Comparison of ENCODE assay signal across 9 cellular contexts in the genomic region with DNA sequence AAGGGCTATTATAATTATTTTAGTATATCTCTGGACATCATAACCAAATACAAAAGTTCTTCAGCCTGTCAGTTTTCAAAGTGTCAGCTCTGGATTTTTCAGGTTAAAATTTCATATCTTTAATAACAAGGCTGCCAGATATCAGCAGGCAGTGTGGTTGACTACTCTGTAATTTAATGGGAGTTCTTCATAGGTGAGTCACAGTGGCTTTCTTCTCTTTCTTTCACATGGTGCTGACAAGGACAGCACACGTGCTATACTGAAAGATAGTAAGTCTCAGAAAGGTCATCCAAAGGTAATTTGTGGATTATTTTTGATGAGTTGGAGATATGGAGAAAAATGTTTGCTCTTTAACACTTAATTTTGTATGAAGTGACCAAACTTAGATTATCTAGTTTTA. TPM values are rescaled to one million over a fixed set of nuclear protein-coding genes. Genes with fewer than 3 reads are reported as not detected.
DNase-seq lines count a peak whose midpoint lies in the region; ATAC-seq and TF ChIP-seq lines count a peak whose summit lies in the region.
"Had no signal": no experiment of that assay in that cellular context is flagged by ENCODE, and none has a peak within 500 bp of the region (broad histone marks: within the 10 kb centered on the region; RNA-seq: fewer than 3 reads in every experiment).

No MANE protein-coding gene starts in this region.

- no peaks in the 10 kb centered on the region for H3K9me3 Mint-ChIP-seq in endothelial cell (ENCODE audit: unreplicated experiment)
- H3K9me3 Mint-ChIP-seq: activated CD4-positive, alpha-beta T cell treated with anti-CD3 and anti-CD28 coated beads, Interleukin-2, amount 10 ng/mL, durations not matched to agents 7 days and 5 days had no signal

- H3K4me1 Mint-ChIP-seq in endothelial cell (ENCODE audit: unreplicated experiment) = peaks cover 29% of the 10 kb centered on the region
- H3K4me1 Mint-ChIP-seq: activated CD4-positive, alpha-beta T cell treated with anti-CD3 and anti-CD28 coated beads, Interleukin-2, amount 10 ng/mL, durations not matched to agents 7 days and 5 days had no signal

- H3K4me3 Mint-ChIP-seq in endothelial cell (ENCODE audit: unreplicated experiment) = no peak overlapping the region
- H3K4me3 Mint-ChIP-seq: activated CD4-positive, alpha-beta T cell treated with anti-CD3 and anti-CD28 coated beads, Interleukin-2, amount 10 ng/mL, durations not matched to agents 7 days and 5 days had no signal

- TF ChIP-seq CTCF in GM13976 (IDR thresholded peaks at IDR 0.05; ENCODE audit: borderline replicate concordance, control extremely low read depth, extremely low read depth, insufficient read depth, missing control alignments) (no peak), endothelial cell (IDR thresholded peaks at IDR 0.05; ENCODE audit: unreplicated experiment) (no peak)

- peaks cover 6% of the 10 kb centered on the region for H3K27me3 Mint-ChIP-seq in endothelial cell (ENCODE audit: unreplicated experiment)
- H3K27me3 Mint-ChIP-seq: activated CD4-positive, alpha-beta T cell treated with anti-CD3 and anti-CD28 coated beads, Interleukin-2, amount 10 ng/mL, durations not matched to agents 7 days and 5 days had no signal

- DNase-seq in ELR (ENCODE audit: low read depth) (peak; percentile 87), kidney tubule cell (ENCODE audit: low spot score) (peak; percentile 81), GM13976 (ENCODE audit: low spot score) (no peak), middle frontal gyrus (ENCODE audit: extremely low spot score, low spot score) (no peak), endothelial cell (ENCODE audit: low spot score) (no peak)
- DNase-seq: activated CD4-positive, alpha-beta T cell treated with anti-CD3 and anti-CD28 coated beads, Interleukin-2, amount 10 ng/mL, durations not matched to agents 7 days and 5 days had no signal

- in situ Hi-C loops in GM13976 (cut with MboI; ENCODE audit: low sequenced_read_pairs, unreplicated experiment) = no loop called here

- no peak overlapping the region for H3K27ac Mint-ChIP-seq in endothelial cell (ENCODE audit: unreplicated experiment)
- H3K27ac Mint-ChIP-seq: activated CD4-positive, alpha-beta T cell treated with anti-CD3 and anti-CD28 coated beads, Interleukin-2, amount 10 ng/mL, durations not matched to agents 7 days and 5 days had no signal

- peaks cover 4% of the 10 kb centered on the region for H3K36me3 Mint-ChIP-seq in endothelial cell (ENCODE audit: low read depth, unreplicated experiment)

- ATAC-seq in HG02938 (IDR thresholded peaks at IDR 0.05; ENCODE audit: unreplicated experiment) = peak; percentile 58
- ATAC-seq in SK-N-SH treated with all-trans-retinoic acid at 6 μM for 48 hours = peak; percentile 89
- ATAC-seq in HG02759 (IDR thresholded peaks at IDR 0.05; ENCODE audit: unreplicated experiment) = no peak

TF ChIP-seq in SK-N-SH treated with all-trans-retinoic acid at 6 μM for 48 hours, 23 proteins besides CTCF, POLR2A, EP300 and RAD21:
- TF ChIP-seq ISL1 (CRISPR knock-in tag; IDR thresholded peaks at IDR 0.05) (peak; percentile 79), GLIS3 (CRISPR knock-in tag; IDR thresholded peaks at IDR 0.05) (peak; percentile 41; the same call in 1 of the 2 replicates), ZNF8 (CRISPR knock-in tag; IDR thresholded peaks at IDR 0.05) (no peak)
TF ChIP-seq in SK-N-SH treated with all-trans-retinoic acid at 6 μM for 48 hours: peak in this region for 2.

RNA-seq across cellular contexts. Expression of a gene that starts 43.2 kb away (rescaled TPM):
- 80.9 TPM for total RNA-seq in endothelial cell (ENCODE audit: unreplicated experiment)

Comparison
In these comparisons a context has a peak if more than half of its experiments do, and no peak if none do; other contexts are left out.
1. DNase-seq: peak in ELR (single experiment) and kidney tubule cell (single experiment); none in GM13976 (single experiment), middle frontal gyrus (single experiment) and endothelial cell (single experiment).